1 cellular context compared by ENCODE assay signal in the genomic region with DNA sequence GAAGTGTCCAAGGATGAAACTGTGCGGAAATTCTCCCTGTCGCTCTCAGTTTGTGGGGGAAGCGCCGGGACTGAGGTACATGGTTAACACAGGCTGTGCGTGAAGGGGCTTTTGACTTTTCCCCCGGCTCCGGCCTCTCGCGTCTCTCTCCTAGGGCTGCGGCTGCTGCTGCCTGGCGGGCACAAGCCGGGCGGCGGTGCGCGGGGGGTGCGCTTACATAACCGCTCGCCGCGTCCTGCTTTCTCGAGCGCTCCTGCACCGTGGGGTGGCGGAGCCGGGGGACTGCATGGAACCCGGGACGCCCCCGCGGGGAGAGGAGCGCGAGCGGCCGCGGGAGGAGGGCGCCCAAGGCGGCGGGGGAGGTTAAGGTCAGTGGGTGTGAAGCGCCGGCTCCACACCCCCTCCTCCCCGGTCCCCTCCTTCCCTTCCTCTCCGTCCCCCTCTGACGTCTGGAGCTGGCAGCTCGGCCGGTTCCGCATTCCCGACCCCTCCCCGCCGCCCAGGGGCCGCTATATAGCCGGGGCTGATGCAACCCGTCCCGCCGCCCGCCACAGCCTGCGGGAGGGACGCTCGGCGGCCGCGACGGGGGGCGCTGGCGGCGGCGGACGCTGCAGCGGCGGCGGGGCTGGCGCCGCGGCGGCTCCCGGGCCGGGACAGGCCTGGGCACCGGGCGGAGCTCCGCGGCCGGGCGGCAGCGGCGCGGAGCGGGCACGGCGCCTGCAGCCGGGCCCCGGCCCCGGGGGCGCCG.
TF ChIP-seq lines count a peak whose summit lies in the region.

A gene with protein sequence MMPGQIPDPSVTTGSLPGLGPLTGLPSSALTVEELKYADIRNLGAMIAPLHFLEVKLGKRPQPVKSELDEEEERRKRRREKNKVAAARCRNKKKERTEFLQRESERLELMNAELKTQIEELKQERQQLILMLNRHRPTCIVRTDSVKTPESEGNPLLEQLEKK (plus strand): TSS at position 541 of the 748 bp plus-strand sequence. CDS start 9,899 bp downstream, outside the sequence.

TF ChIP-seq in K562, 482 proteins besides CTCF, POLR2A, EP300 and RAD21 (continued from another document):
- TF ChIP-seq, protein P1, sequence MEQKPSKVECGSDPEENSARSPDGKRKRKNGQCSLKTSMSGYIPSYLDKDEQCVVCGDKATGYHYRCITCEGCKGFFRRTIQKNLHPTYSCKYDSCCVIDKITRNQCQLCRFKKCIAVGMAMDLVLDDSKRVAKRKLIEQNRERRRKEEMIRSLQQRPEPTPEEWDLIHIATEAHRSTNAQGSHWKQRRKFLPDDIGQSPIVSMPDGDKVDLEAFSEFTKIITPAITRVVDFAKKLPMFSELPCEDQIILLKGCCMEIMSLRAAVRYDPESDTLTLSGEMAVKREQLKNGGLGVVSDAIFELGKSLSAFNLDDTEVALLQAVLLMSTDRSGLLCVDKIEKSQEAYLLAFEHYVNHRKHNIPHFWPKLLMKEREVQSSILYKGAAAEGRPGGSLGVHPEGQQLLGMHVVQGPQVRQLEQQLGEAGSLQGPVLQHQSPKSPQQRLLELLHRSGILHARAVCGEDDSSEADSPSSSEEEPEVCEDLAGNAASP (IDR thresholded peaks at IDR 0.05) = no peak
- peak; percentile 48 for TF ChIP-seq PCBP1 (IDR thresholded peaks at IDR 0.05; ENCODE audit: low read depth, low read length, poor library complexity, severe bottlenecking)
- peak; percentile 36 to 46; a peak in 3 of 4 replicates for TF ChIP-seq NRF1 (conservative IDR thresholded peaks at IDR 0.05 in 1 of 2, IDR thresholded peaks at IDR 0.05 in 1 of 2)
- 0 out of 2 replicates have a peak, but pooled peaks have one; percentile 44 for TF ChIP-seq CTBP1 (IDR thresholded peaks at IDR 0.05; ENCODE audit: borderline replicate concordance)
- peak; percentile 74 for TF ChIP-seq RBFOX2 (IDR thresholded peaks at IDR 0.05; ENCODE audit: low read depth, low read length)
- TF ChIP-seq, protein P2, sequence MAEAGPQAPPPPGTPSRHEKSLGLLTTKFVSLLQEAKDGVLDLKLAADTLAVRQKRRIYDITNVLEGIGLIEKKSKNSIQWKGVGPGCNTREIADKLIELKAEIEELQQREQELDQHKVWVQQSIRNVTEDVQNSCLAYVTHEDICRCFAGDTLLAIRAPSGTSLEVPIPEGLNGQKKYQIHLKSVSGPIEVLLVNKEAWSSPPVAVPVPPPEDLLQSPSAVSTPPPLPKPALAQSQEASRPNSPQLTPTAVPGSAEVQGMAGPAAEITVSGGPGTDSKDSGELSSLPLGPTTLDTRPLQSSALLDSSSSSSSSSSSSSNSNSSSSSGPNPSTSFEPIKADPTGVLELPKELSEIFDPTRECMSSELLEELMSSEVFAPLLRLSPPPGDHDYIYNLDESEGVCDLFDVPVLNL (CRISPR knock-in tag; IDR thresholded peaks at IDR 0.05; ENCODE audit: low read depth) = no peak
- TF ChIP-seq MYC (IDR thresholded peaks at IDR 0.05; ENCODE audit: low read depth, low read length) = peak; percentile 30; the same call in 1 of the 2 replicates
- no peak for TF ChIP-seq MYC (CRISPR knock-in tag; IDR thresholded peaks at IDR 0.05; ENCODE audit: borderline replicate concordance, low read depth)
- TF ChIP-seq, protein P3, sequence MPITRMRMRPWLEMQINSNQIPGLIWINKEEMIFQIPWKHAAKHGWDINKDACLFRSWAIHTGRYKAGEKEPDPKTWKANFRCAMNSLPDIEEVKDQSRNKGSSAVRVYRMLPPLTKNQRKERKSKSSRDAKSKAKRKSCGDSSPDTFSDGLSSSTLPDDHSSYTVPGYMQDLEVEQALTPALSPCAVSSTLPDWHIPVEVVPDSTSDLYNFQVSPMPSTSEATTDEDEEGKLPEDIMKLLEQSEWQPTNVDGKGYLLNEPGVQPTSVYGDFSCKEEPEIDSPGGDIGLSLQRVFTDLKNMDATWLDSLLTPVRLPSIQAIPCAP (CRISPR knock-in tag; IDR thresholded peaks at IDR 0.05; ENCODE audit: borderline replicate concordance) = no peak
- TF ChIP-seq, protein P4, sequence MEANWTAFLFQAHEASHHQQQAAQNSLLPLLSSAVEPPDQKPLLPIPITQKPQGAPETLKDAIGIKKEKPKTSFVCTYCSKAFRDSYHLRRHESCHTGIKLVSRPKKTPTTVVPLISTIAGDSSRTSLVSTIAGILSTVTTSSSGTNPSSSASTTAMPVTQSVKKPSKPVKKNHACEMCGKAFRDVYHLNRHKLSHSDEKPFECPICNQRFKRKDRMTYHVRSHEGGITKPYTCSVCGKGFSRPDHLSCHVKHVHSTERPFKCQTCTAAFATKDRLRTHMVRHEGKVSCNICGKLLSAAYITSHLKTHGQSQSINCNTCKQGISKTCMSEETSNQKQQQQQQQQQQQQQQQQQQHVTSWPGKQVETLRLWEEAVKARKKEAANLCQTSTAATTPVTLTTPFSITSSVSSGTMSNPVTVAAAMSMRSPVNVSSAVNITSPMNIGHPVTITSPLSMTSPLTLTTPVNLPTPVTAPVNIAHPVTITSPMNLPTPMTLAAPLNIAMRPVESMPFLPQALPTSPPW (CRISPR knock-in tag; IDR thresholded peaks at IDR 0.05) = peak; percentile 84
- peak; percentile 35; the same call in 1 of the 2 replicates for TF ChIP-seq CREM (IDR thresholded peaks at IDR 0.05; ENCODE audit: low read depth)
- peak; percentile 46; the same call in 1 of the 2 replicates for TF ChIP-seq SPI1 (IDR thresholded peaks at IDR 0.05; ENCODE audit: borderline replicate concordance, low read depth, low read length)
- peak; percentile 45; the same call in 1 of the 2 replicates for TF ChIP-seq ZSCAN32 (CRISPR knock-in tag; IDR thresholded peaks at IDR 0.05)
- TF ChIP-seq ZNF316 (IDR thresholded peaks at IDR 0.05) = no peak
- peak; percentile 53; the same call in 1 of the 2 replicates for TF ChIP-seq EP400 (IDR thresholded peaks at IDR 0.05)
- TF ChIP-seq BDP1 (IDR thresholded peaks at IDR 0.05; ENCODE audit: insufficient read depth, insufficient read length) = no peak
- TF ChIP-seq MAZ (CRISPR knock-in tag; conservative IDR thresholded peaks at IDR 0.05 in 1 of 2, IDR thresholded peaks at IDR 0.05 in 1 of 2) = peak; percentile 73 to 84
- TF ChIP-seq SMAD4 (CRISPR knock-in tag; conservative IDR thresholded peaks at IDR 0.05) = peak; percentile 80; the same call in 1 of the 2 replicates
- peak; percentile 37; the same call in 1 of the 2 replicates for TF ChIP-seq MTA3 (IDR thresholded peaks at IDR 0.05; ENCODE audit: borderline replicate concordance)
- peak; percentile 22 for TF ChIP-seq TBP (optimal IDR thresholded peaks at IDR 0.05; ENCODE audit: low read depth, low read length)
- no peak for TF ChIP-seq ATF1 (CRISPR knock-in tag; IDR thresholded peaks at IDR 0.05)
- TF ChIP-seq ATF1 (tag; IDR thresholded peaks at IDR 0.05) = peak; percentile 59
- peak; percentile 91 for TF ChIP-seq CEBPG (CRISPR knock-in tag; IDR thresholded peaks at IDR 0.05)
- TF ChIP-seq CEBPG (tag; conservative IDR thresholded peaks at IDR 0.05 in 1 of 2, IDR thresholded peaks at IDR 0.05 in 1 of 2) = peak; percentile 50 to 64
- TF ChIP-seq NFIX (CRISPR knock-in tag; IDR thresholded peaks at IDR 0.05; ENCODE audit: low read depth) = no peak
- TF ChIP-seq ZBTB7A (IDR thresholded peaks at IDR 0.05; ENCODE audit: borderline replicate concordance, control insufficient read depth, low read depth, low read length) = peak; percentile 35; the same call in 1 of the 2 replicates
- peak; percentile 39; the same call in 1 of the 2 replicates for TF ChIP-seq PHF8 (IDR thresholded peaks at IDR 0.05; ENCODE audit: borderline replicate concordance, low read length)
- no peak for TF ChIP-seq ZNF134 (CRISPR knock-in tag; conservative IDR thresholded peaks at IDR 0.05)
- TF ChIP-seq CREB1 (IDR thresholded peaks at IDR 0.05) = no peak
- TF ChIP-seq CREB1 (CRISPR knock-in tag; IDR thresholded peaks at IDR 0.05) = no peak
- TF ChIP-seq HMGN3 (IDR thresholded peaks at IDR 0.05; ENCODE audit: borderline replicate concordance, extremely low read depth, insufficient read length, low read depth, low read length) = peak; percentile 22
- TF ChIP-seq POLR2G (IDR thresholded peaks at IDR 0.05; ENCODE audit: low read depth, low read length) = peak; percentile 83
- peak; percentile 71 for TF ChIP-seq EGR1 (conservative IDR thresholded peaks at IDR 0.05)
- TF ChIP-seq ZNF274 (IDR thresholded peaks at IDR 0.05; ENCODE audit: borderline replicate concordance, low read depth, low read length) = no peak
- peak; percentile 85 for TF ChIP-seq ZNF263 (CRISPR knock-in tag; IDR thresholded peaks at IDR 0.05; ENCODE audit: borderline replicate concordance)
- peak; percentile 44; the same call in 1 of the 2 replicates for TF ChIP-seq ATF7 (IDR thresholded peaks at IDR 0.05)
- TF ChIP-seq, protein P5, sequence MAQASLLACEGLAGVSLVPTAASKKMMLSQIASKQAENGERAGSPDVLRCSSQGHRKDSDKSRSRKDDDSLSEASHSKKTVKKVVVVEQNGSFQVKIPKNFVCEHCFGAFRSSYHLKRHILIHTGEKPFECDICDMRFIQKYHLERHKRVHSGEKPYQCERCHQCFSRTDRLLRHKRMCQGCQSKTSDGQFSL (CRISPR knock-in tag; IDR thresholded peaks at IDR 0.05) = peak; percentile 75; the same call in 1 of the 2 replicates
- TF ChIP-seq, protein P5 (tag; IDR thresholded peaks at IDR 0.05) = no peak
- TF ChIP-seq, protein P6, sequence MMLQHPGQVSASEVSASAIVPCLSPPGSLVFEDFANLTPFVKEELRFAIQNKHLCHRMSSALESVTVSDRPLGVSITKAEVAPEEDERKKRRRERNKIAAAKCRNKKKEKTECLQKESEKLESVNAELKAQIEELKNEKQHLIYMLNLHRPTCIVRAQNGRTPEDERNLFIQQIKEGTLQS (IDR thresholded peaks at IDR 0.05) = peak; percentile 69; the same call in 1 of the 2 replicates
- TF ChIP-seq, protein P6 (CRISPR knock-in tag; conservative IDR thresholded peaks at IDR 0.05) = no peak
- TF ChIP-seq, protein P7, sequence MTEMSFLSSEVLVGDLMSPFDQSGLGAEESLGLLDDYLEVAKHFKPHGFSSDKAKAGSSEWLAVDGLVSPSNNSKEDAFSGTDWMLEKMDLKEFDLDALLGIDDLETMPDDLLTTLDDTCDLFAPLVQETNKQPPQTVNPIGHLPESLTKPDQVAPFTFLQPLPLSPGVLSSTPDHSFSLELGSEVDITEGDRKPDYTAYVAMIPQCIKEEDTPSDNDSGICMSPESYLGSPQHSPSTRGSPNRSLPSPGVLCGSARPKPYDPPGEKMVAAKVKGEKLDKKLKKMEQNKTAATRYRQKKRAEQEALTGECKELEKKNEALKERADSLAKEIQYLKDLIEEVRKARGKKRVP (CRISPR knock-in tag; IDR thresholded peaks at IDR 0.05) = peak; percentile 93
- no peak for TF ChIP-seq RB1 (IDR thresholded peaks at IDR 0.05; ENCODE audit: low read depth)
- peak; percentile 48; the same call in 1 of the 2 replicates for TF ChIP-seq CXXC5 (CRISPR knock-in tag; IDR thresholded peaks at IDR 0.05)
- TF ChIP-seq CEBPB (tag; IDR thresholded peaks at IDR 0.05) = 0 out of 2 replicates have a peak, but pooled peaks have one; percentile 15
- peak; percentile 80 for TF ChIP-seq ELF1 (tag; IDR thresholded peaks at IDR 0.05)
- TF ChIP-seq, protein P8, sequence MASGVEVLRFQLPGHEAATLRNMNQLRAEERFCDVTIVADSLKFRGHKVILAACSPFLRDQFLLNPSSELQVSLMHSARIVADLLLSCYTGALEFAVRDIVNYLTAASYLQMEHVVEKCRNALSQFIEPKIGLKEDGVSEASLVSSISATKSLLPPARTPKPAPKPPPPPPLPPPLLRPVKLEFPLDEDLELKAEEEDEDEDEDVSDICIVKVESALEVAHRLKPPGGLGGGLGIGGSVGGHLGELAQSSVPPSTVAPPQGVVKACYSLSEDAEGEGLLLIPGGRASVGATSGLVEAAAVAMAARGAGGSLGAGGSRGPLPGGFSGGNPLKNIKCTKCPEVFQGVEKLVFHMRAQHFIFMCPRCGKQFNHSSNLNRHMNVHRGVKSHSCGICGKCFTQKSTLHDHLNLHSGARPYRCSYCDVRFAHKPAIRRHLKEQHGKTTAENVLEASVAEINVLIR (CRISPR knock-in tag; IDR thresholded peaks at IDR 0.05) = peak; percentile 23; the same call in 1 of the 2 replicates
- TF ChIP-seq TEAD1 (CRISPR knock-in tag; IDR thresholded peaks at IDR 0.05) = peak; percentile 51 to 73; a peak in 2 of 4 replicates
- TF ChIP-seq CSDE1 (IDR thresholded peaks at IDR 0.05) = no peak
TF ChIP-seq in K562: peak in this region for 31.
